In genomic region chr1:40887012-40887378, GRCh38 we compare ENCODE assay signal across 2 cellular contexts.
TF ChIP-seq lines count a peak whose summit lies in the region.

No MANE protein-coding gene starts in this region.

TF ChIP-seq in HCT116, 20 proteins besides CTCF, POLR2A, EP300 and RAD21:
- TF ChIP-seq ATF3 (IDR thresholded peaks at IDR 0.05) (no peak), EGR1 (IDR thresholded peaks at IDR 0.05; ENCODE audit: low read depth) (no peak), ZBTB33 (IDR thresholded peaks at IDR 0.05; ENCODE audit: extremely low read depth, insufficient replicate concordance, low read length) (no peak), SRF (IDR thresholded peaks at IDR 0.05; ENCODE audit: low read depth) (no peak), SIN3A (IDR thresholded peaks at IDR 0.05; ENCODE audit: low read depth) (no peak), REST (IDR thresholded peaks at IDR 0.05; ENCODE audit: low read depth) (no peak), ZNF274 (IDR thresholded peaks at IDR 0.05; ENCODE audit: low read depth, low read length) (no peak), ZFX (IDR thresholded peaks at IDR 0.05) (no peak), CBX3 (IDR thresholded peaks at IDR 0.05; ENCODE audit: low read depth) (no peak), JUND (IDR thresholded peaks at IDR 0.05) (no peak), TCF7L2 (IDR thresholded peaks at IDR 0.05; ENCODE audit: borderline replicate concordance, extremely low read depth, insufficient read depth, insufficient read length) (no peak), EZH2 (IDR thresholded peaks at IDR 0.05) (no peak), ELF1 (IDR thresholded peaks at IDR 0.05; ENCODE audit: borderline replicate concordance, low read depth) (no peak), EZH2phosphoT487 (IDR thresholded peaks at IDR 0.05; ENCODE audit: borderline replicate concordance) (no peak), POLR2AphosphoS5 (IDR thresholded peaks at IDR 0.05; ENCODE audit: low read depth, low read length) (no peak), MAX (IDR thresholded peaks at IDR 0.05) (no peak), CEBPB (IDR thresholded peaks at IDR 0.05; ENCODE audit: low read depth) (no peak), SP1 (IDR thresholded peaks at IDR 0.05; ENCODE audit: low read depth) (no peak), YY1 (IDR thresholded peaks at IDR 0.05; ENCODE audit: extremely low read depth, insufficient replicate concordance, low read depth, low read length) (no peak)

TF ChIP-seq in GM12878, 131 proteins besides CTCF, POLR2A, EP300 and RAD21:
- TF ChIP-seq SPI1 (IDR thresholded peaks at IDR 0.05; ENCODE audit: borderline replicate concordance, insufficient read depth, low read depth, low read length), result peak; percentile 12; the same call in 1 of the 2 replicates
- TF ChIP-seq IRF5 (IDR thresholded peaks at IDR 0.05; ENCODE audit: borderline replicate concordance), result no peak
